In the genomic region with DNA sequence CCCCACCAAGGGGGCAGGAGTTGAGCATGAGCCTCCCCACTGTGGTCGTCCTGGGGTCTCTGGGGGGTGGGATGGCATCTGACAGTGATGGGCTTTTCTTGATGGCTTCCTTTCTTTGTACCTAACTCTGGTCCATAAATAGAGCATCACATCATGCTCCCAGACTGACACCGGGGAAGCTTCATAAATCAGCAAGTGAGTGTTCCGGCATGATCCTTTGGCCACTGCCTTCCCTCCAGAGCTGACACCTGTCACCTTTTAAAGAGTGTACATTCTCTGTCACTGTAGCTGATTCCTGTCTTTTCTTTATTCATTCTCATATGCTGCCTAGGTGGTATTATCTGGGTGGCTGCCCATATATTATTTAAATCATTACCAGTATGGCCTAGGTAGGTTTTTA, we compare ENCODE assay signal across 14 cellular contexts.
DNase-seq lines count a peak whose midpoint lies in the region; ATAC-seq and TF ChIP-seq lines count a peak whose summit lies in the region.
"Had no signal": no experiment of that assay in that cellular context is flagged by ENCODE, and none has a peak within 500 bp of the region (broad histone marks: within the 10 kb centered on the region; RNA-seq: fewer than 3 reads in every experiment).

No MANE protein-coding gene starts in this region.

- H2AFZ ChIP-seq in OCI-LY1 (ENCODE audit: low read length): no peak overlapping the region

- peak overlapping the region; percentile 59 for H3K27ac ChIP-seq in OCI-LY1 (ENCODE audit: low read depth, low read length, poor library complexity, severe bottlenecking)

- H3K4me2 ChIP-seq in OCI-LY1 (ENCODE audit: low read length): no peak overlapping the region

- H3K4me1 ChIP-seq in OCI-LY1 (ENCODE audit: insufficient read depth, low read length, severe bottlenecking): peaks cover 76% of the 10 kb centered on the region
- H3K4me1 ChIP-seq: HAP-1 had no signal

- no peaks in the 10 kb centered on the region for H3F3A ChIP-seq in OCI-LY1 (ENCODE audit: insufficient read depth, low read length)

- no peak for ATAC-seq in HG03520 (IDR thresholded peaks at IDR 0.05; ENCODE audit: unreplicated experiment)
- ATAC-seq in HG03571 (IDR thresholded peaks at IDR 0.05; ENCODE audit: unreplicated experiment): no peak

- no peaks in the 10 kb centered on the region for H3K36me3 ChIP-seq in OCI-LY1 (ENCODE audit: insufficient read depth, low read length)
- H3K36me3 ChIP-seq: HAP-1 had no signal

- DNase-seq in cerebellar cortex (ENCODE audit: low spot score) (peak; percentile 73), left kidney (ENCODE audit: low read depth, low spot score) (peak; percentile 17)
- DNase-seq in stimulated activated naive CD4-positive, alpha-beta T cell (lab: John Stamatoyannopoulos, UW): no peak
- DNase-seq: Calu3; CD4-positive, alpha-beta memory T cell; COR-L47; DMS53; DMS79 treated with DMSO at 0.1 percent for 48 hours; GOT3; HFFc6 had no signal

- H3K9ac ChIP-seq in OCI-LY1 (ENCODE audit: low read length): no peak overlapping the region

- no peaks in the 10 kb centered on the region for H4K20me1 ChIP-seq in OCI-LY1 (ENCODE audit: insufficient read depth, low read length)

- H3K9me2 ChIP-seq in OCI-LY1 (ENCODE audit: low read depth, low read length): no peaks in the 10 kb centered on the region

- no peaks in the 10 kb centered on the region for H3K27me3 ChIP-seq in OCI-LY1 (ENCODE audit: insufficient read depth, low read length)

- no peaks in the 10 kb centered on the region for H3K79me2 ChIP-seq in OCI-LY1 (ENCODE audit: insufficient read depth, low read length)

- 0 out of 2 replicates have a peak, but pooled peaks cover 3% of the 10 kb centered on the region for H3K9me3 ChIP-seq in OCI-LY1 (ENCODE audit: low read length)
- H3K9me3 ChIP-seq: HAP-1 had no signal

- no peak overlapping the region for H3K4me3 ChIP-seq in OCI-LY1 (ENCODE audit: low read depth, low read length, poor library complexity, severe bottlenecking)
- H3K4me3 ChIP-seq: HAP-1 had no signal

- no peak for TF ChIP-seq CTCF in OCI-LY1 (IDR thresholded peaks at IDR 0.05; ENCODE audit: low read length)

Comparison
In these comparisons a context has a peak if more than half of its experiments do, and no peak if none do; other contexts are left out.
1. DNase-seq: peak in cerebellar cortex (single experiment) and left kidney (single experiment); none in stimulated activated naive CD4-positive, alpha-beta T cell (0 of 6).